1 cellular context compared by ENCODE assay signal in the genomic region with DNA sequence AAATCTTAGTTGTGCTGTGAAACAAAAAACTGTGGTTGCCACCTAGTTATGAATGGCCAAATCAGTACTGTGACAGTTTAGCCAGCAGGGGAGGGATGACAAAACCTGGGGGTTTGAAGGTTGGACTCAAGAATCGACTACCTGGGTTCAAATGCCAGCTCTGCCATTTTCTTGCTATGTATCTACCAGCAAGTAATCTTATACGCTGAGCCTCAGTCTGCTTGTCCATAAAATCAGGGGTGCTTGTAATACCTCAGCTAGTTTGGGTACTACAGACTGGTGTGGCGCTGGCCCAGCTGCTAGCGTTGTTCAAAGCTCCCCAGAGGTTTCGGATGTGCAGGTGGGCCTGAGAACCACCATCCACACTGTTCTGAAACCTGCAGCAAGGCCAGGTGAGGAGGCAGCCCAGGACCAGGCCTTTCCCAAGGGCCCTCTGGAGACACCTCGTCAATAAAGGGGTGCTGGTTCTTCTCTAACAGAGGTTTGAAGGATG.
TF ChIP-seq lines count a peak whose summit lies in the region.

No MANE protein-coding gene starts in this region.

TF ChIP-seq in HepG2, 621 proteins besides CTCF, POLR2A, EP300 and RAD21 (continued from another document):
- TF ChIP-seq, protein P1, sequence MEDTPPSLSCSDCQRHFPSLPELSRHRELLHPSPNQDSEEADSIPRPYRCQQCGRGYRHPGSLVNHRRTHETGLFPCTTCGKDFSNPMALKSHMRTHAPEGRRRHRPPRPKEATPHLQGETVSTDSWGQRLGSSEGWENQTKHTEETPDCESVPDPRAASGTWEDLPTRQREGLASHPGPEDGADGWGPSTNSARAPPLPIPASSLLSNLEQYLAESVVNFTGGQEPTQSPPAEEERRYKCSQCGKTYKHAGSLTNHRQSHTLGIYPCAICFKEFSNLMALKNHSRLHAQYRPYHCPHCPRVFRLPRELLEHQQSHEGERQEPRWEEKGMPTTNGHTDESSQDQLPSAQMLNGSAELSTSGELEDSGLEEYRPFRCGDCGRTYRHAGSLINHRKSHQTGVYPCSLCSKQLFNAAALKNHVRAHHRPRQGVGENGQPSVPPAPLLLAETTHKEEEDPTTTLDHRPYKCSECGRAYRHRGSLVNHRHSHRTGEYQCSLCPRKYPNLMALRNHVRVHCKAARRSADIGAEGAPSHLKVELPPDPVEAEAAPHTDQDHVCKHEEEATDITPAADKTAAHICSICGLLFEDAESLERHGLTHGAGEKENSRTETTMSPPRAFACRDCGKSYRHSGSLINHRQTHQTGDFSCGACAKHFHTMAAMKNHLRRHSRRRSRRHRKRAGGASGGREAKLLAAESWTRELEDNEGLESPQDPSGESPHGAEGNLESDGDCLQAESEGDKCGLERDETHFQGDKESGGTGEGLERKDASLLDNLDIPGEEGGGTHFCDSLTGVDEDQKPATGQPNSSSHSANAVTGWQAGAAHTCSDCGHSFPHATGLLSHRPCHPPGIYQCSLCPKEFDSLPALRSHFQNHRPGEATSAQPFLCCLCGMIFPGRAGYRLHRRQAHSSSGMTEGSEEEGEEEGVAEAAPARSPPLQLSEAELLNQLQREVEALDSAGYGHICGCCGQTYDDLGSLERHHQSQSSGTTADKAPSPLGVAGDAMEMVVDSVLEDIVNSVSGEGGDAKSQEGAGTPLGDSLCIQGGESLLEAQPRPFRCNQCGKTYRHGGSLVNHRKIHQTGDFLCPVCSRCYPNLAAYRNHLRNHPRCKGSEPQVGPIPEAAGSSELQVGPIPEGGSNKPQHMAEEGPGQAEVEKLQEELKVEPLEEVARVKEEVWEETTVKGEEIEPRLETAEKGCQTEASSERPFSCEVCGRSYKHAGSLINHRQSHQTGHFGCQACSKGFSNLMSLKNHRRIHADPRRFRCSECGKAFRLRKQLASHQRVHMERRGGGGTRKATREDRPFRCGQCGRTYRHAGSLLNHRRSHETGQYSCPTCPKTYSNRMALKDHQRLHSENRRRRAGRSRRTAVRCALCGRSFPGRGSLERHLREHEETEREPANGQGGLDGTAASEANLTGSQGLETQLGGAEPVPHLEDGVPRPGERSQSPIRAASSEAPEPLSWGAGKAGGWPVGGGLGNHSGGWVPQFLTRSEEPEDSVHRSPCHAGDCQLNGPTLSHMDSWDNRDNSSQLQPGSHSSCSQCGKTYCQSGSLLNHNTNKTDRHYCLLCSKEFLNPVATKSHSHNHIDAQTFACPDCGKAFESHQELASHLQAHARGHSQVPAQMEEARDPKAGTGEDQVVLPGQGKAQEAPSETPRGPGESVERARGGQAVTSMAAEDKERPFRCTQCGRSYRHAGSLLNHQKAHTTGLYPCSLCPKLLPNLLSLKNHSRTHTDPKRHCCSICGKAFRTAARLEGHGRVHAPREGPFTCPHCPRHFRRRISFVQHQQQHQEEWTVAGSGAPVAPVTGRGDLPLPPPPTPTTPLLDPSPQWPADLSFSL (CRISPR knock-in tag; IDR thresholded peaks at IDR 0.05): no peak
- TF ChIP-seq KDM5B (CRISPR knock-in tag; IDR thresholded peaks at IDR 0.05; ENCODE audit: borderline replicate concordance) (no peak), CHCHD3 (CRISPR knock-in tag; IDR thresholded peaks at IDR 0.05) (no peak), NAIF1 (CRISPR knock-in tag; IDR thresholded peaks at IDR 0.05; ENCODE audit: borderline replicate concordance) (no peak), BCL3 (CRISPR knock-in tag; IDR thresholded peaks at IDR 0.05) (no peak), RBM22 (optimal IDR thresholded peaks at IDR 0.05; ENCODE audit: low read length) (peak; percentile 6)
